In genomic region chr6:137013738-137014602, GRCh38 we compare ENCODE assay signal across 8 cellular contexts. TPM values are rescaled to one million over a fixed set of nuclear protein-coding genes. Genes with fewer than 3 reads are reported as not detected.
DNase-seq lines count a peak whose midpoint lies in the region; ATAC-seq and TF ChIP-seq lines count a peak whose summit lies in the region.

No MANE protein-coding gene starts in this region.

- no peak overlapping the region for H3K9ac ChIP-seq in liver (ENCODE audit: low read depth in 1 of 2, low read length in 2 of 2)

- no peaks in the 10 kb centered on the region for H3K36me3 ChIP-seq in breast epithelium
- no peaks in the 10 kb centered on the region for H3K36me3 ChIP-seq in liver (ENCODE audit: control insufficient read depth in 4 of 4, insufficient read depth in 3 of 4, low read depth in 1 of 4, low read length in 3 of 4)
- no peaks in the 10 kb centered on the region for H3K36me3 ChIP-seq in gastrocnemius medialis

- H3K27me3 ChIP-seq in breast epithelium = no peaks in the 10 kb centered on the region
- H3K27me3 ChIP-seq in liver (ENCODE audit: control insufficient read depth in 4 of 4, insufficient read depth in 4 of 4, low read length in 3 of 4) = peaks cover 0 to 34% (median 4%) of the 10 kb centered on the region in 4 donors
- no peaks in the 10 kb centered on the region for H3K27me3 ChIP-seq in gastrocnemius medialis

- H3K4me3 ChIP-seq in breast epithelium (no peak overlapping the region), liver (ENCODE audit: low read depth in 1 of 3, low read length in 3 of 3) (no peak overlapping the region), gastrocnemius medialis (no peak overlapping the region)

- in situ Hi-C loops in gastrocnemius medialis (cut with MboI; ENCODE audit: low sequenced_read_pairs in 4 of 4) = no loop called here

- TF ChIP-seq CTCF in breast epithelium (IDR thresholded peaks at IDR 0.05) (peak in 2 of 3 donors; percentile 58 to 66), liver (IDR thresholded peaks at IDR 0.05; ENCODE audit: low read depth, low read length, missing input control) (peak; percentile 51), gastrocnemius medialis (IDR thresholded peaks at IDR 0.05 in 4 of 5, conservative IDR thresholded peaks at IDR 0.05 in 1 of 5) (no peak)

- intact Hi-C loops in breast epithelium (cut with DNase I; ENCODE audit: low total_unique reads) = no loop called here
- intact Hi-C loops in gastrocnemius medialis (cut with DNase I; ENCODE audit: low total_unique reads) = no loop called here

- peak; percentile 76 to 78 for TF ChIP-seq RAD21 in liver (IDR thresholded peaks at IDR 0.05)

- ATAC-seq in HG03457 (IDR thresholded peaks at IDR 0.05; ENCODE audit: unreplicated experiment) = no peak
- no peak for ATAC-seq in gastrocnemius medialis

- H3K9me3 ChIP-seq in breast epithelium (no peaks in the 10 kb centered on the region), liver (ENCODE audit: control insufficient read depth in 4 of 4, low read length in 3 of 4) (no peaks in the 10 kb centered on the region), gastrocnemius medialis (no peaks in the 10 kb centered on the region)

- H3K27ac ChIP-seq in breast epithelium (peak overlapping the region in 1 of 2 donors; percentile 34), liver (ENCODE audit: low read depth in 1 of 2, low read length in 2 of 2) (no peak overlapping the region), gastrocnemius medialis (no peak overlapping the region)

- DNase-seq in ELR (ENCODE audit: low read depth) = peak; percentile 61
- peak; percentile 82 for DNase-seq in NCI-H146 (lab: John Stamatoyannopoulos, UW)
- peak in 1 of 2 donors; percentile 34 for DNase-seq in breast epithelium (ENCODE audit: low spot score in 2 of 2)
- no peak for DNase-seq in T-helper 1 cell
- DNase-seq in stimulated activated CD4-positive, alpha-beta T cell treated with anti-CD3 and anti-CD28 coated beads, Interleukin-12 subunit alpha, Interleukin-12 subunit beta, amount 100 ng/mL, for 4 hours = no peak
- no peak for DNase-seq in gastrocnemius medialis

- H3K4me1 ChIP-seq in breast epithelium (no peaks in the 10 kb centered on the region), liver (ENCODE audit: control insufficient read depth in 4 of 4, insufficient read depth in 4 of 4, low read length in 3 of 4) (no peaks in the 10 kb centered on the region), gastrocnemius medialis (no peaks in the 10 kb centered on the region)

- WGBS in liver = 28% methylated on average over 5 of the region's 5 CpGs

- TF ChIP-seq POLR2A in breast epithelium (IDR thresholded peaks at IDR 0.05) (no peak), gastrocnemius medialis (IDR thresholded peaks at IDR 0.05) (no peak)

TF ChIP-seq in liver, 16 proteins besides CTCF, POLR2A, EP300 and RAD21:
- TF ChIP-seq YY1 (IDR thresholded peaks at IDR 0.05) (no peak), HNF4G (IDR thresholded peaks at IDR 0.05) (no peak), TAF1 (conservative IDR thresholded peaks at IDR 0.05) (no peak), JUND (IDR thresholded peaks at IDR 0.05) (no peak)

RNA-seq across cellular contexts. Expression of gene IL20RA, which starts 30.8 kb away (rescaled TPM):
- total RNA-seq in breast epithelium (10 to 100 TPM in 2 of 3 donors, 1 to 10 TPM in 1; 1.6 to 69.8 (median 49.2) TPM), liver (under 1 TPM in 1 of 2 donors, not detected in 1; 0.25 TPM), gastrocnemius medialis (1 to 10 TPM in 1 of 4 donors, under 1 TPM in 1, not detected in 2; 0.32 to 1.1 TPM)
- under 1 TPM; 0.17 to 0.65 TPM for polyA plus RNA-seq in liver

Comparison
In these comparisons a context has a peak if more than half of its experiments do, and no peak if none do; other contexts are left out.
1. DNase-seq: peak in ELR (single experiment) and NCI-H146 (single experiment); none in T-helper 1 cell (0 of 5), stimulated activated CD4-positive, alpha-beta T cell treated with anti-CD3 and anti-CD28 coated beads, Interleukin-12 subunit alpha, Interleukin-12 subunit beta, amount 100 ng/mL, for 4 hours (single experiment) and gastrocnemius medialis (0 of 2).
2. CTCF ChIP-seq: peak in breast epithelium (2 of 3) and liver (single experiment); none in gastrocnemius medialis (0 of 5).